15 cellular contexts compared by ENCODE assay signal in genomic region chr3:107414325-107414964, GRCh38. TPM values are rescaled to one million over a fixed set of nuclear protein-coding genes. Genes with fewer than 3 reads are reported as not detected.
A peak's percentile ranks its signal among the peaks of the same experiment; 100 is the strongest.
DNase-seq lines count a peak whose midpoint lies in the region; ATAC-seq and TF ChIP-seq lines count a peak whose summit lies in the region.
"Had no signal": no experiment of that assay in that cellular context is flagged by ENCODE, and none has a peak within 500 bp of the region (broad histone marks: within the 10 kb centered on the region; RNA-seq: fewer than 3 reads in every experiment).

No MANE protein-coding gene starts in this region.

- H3K36me3 ChIP-seq in CD8-positive, alpha-beta T cell (ENCODE audit: insufficient read depth, low read length), result no peaks in the 10 kb centered on the region
- H3K36me3 ChIP-seq: neutrophil had no signal

- DNase-seq in CD8-positive, alpha-beta T cell, result no peak
- DNase-seq in GF-D8 (lab: John Stamatoyannopoulos, UW) (no peak), foreskin fibroblast (no peak), pons (ENCODE audit: low spot score) (no peak), OCI-M1 (lab: John Stamatoyannopoulos, UW) (no peak)
- DNase-seq: activated T-cell treated with anti-CD3 and anti-CD28 coated beads, Interleukin-2, amount 50 U/mL, for 1 hour; HCEC 1CT; left cardiac atrium; T-helper 9 cell had no signal

- intact Hi-C loops in CD8-positive, alpha-beta T cell (cut with DNase I, micrococcal nuclease), result no loop called here

- CTCF ChIA-PET in CD8-positive, alpha-beta T cell (lab: Charles Lee), result interaction anchor here (1.2 kb wide), 1 partner anchor 15 kb away, joined by 3 read pairs; no protein-coding TSS in a partner anchor

- no peak overlapping the region for H3K4me3 Mint-ChIP-seq in CD8-positive, alpha-beta T cell
- H3K4me3 Mint-ChIP-seq: stimulated activated naive CD8-positive, alpha-beta T cell treated with anti-CD3 and anti-CD28 coated beads, Interleukin-15, Interleukin-2, amounts not matched to agents 100 ng/mL and 50 ng/mL, for 24 hours had no signal

- H3K9me3 ChIP-seq in CD8-positive, alpha-beta T cell (ENCODE audit: low read length), result no peaks in the 10 kb centered on the region
- H3K9me3 ChIP-seq: neutrophil had no signal

- no peaks in the 10 kb centered on the region for H3K4me1 ChIP-seq in CD8-positive, alpha-beta T cell (ENCODE audit: insufficient read depth, low read length)

- H3K4me1 Mint-ChIP-seq in CD8-positive, alpha-beta T cell (ENCODE audit: low read depth), result peaks cover 9% of the 10 kb centered on the region

- peaks cover 4% of the 10 kb centered on the region for H3K27me3 Mint-ChIP-seq in CD8-positive, alpha-beta T cell (ENCODE audit: low read depth)

- H3K4me3 ChIP-seq in CD8-positive, alpha-beta T cell (ENCODE audit: low read depth, low read length), result no peak overlapping the region
- no peak overlapping the region for H3K4me3 ChIP-seq in foreskin fibroblast (ENCODE audit: low read depth in 1 of 2, low read length in 2 of 2)

- TF ChIP-seq CTCF in CD8-positive, alpha-beta T cell (IDR thresholded peaks at IDR 0.05), result no peak
- no peak for TF ChIP-seq CTCF in foreskin fibroblast (IDR thresholded peaks at IDR 0.05; ENCODE audit: low read depth, low read length)

- POLR2A ChIA-PET in CD8-positive, alpha-beta T cell (lab: Charles Lee), result no interaction called here

- H3K27ac Mint-ChIP-seq in CD8-positive, alpha-beta T cell, result no peak overlapping the region
- H3K27ac Mint-ChIP-seq: stimulated activated naive CD8-positive, alpha-beta T cell treated with anti-CD3 and anti-CD28 coated beads, Interleukin-15, Interleukin-2, amounts not matched to agents 100 ng/mL and 50 ng/mL, for 24 hours had no signal

- H3K9me3 Mint-ChIP-seq in CD8-positive, alpha-beta T cell, result peaks cover 12% of the 10 kb centered on the region

- H3K36me3 Mint-ChIP-seq in CD8-positive, alpha-beta T cell, result peaks cover 2% of the 10 kb centered on the region

- H3K27ac ChIP-seq in CD8-positive, alpha-beta T cell (ENCODE audit: low read depth, low read length), result no peak overlapping the region
- H3K27ac ChIP-seq: neutrophil had no signal

- peak; percentile 40 for ATAC-seq in CD8-positive, alpha-beta T cell
- ATAC-seq in GM19351 (IDR thresholded peaks at IDR 0.05; ENCODE audit: unreplicated experiment) (peak; percentile 90), HG02798 (IDR thresholded peaks at IDR 0.05; ENCODE audit: poor library complexity, unreplicated experiment) (peak; percentile 81), HG03558 (IDR thresholded peaks at IDR 0.05; ENCODE audit: extremely low read depth, unreplicated experiment) (peak; percentile 74)
- ATAC-seq: left cardiac atrium had no signal

- no peaks in the 10 kb centered on the region for H3K27me3 ChIP-seq in CD8-positive, alpha-beta T cell (ENCODE audit: insufficient read depth, low read length)
- H3K27me3 ChIP-seq: neutrophil had no signal

RNA-seq across cellular contexts. Expression of gene CCDC54, which starts 37.2 kb away (rescaled TPM):
- not detected for total RNA-seq in CD8-positive, alpha-beta T cell
- total RNA-seq: left cardiac atrium, M059J had no signal

Comparison
In these comparisons a context has a peak if more than half of its experiments do, and no peak if none do; other contexts are left out.
1. ATAC-seq: peak in every context shown above with its lines; median percentile 90 in GM19351; 81 in HG02798; 74 in HG03558; 40 in CD8-positive, alpha-beta T cell.